Comparison of ENCODE assay signal across 8 cellular contexts in the genomic region with DNA sequence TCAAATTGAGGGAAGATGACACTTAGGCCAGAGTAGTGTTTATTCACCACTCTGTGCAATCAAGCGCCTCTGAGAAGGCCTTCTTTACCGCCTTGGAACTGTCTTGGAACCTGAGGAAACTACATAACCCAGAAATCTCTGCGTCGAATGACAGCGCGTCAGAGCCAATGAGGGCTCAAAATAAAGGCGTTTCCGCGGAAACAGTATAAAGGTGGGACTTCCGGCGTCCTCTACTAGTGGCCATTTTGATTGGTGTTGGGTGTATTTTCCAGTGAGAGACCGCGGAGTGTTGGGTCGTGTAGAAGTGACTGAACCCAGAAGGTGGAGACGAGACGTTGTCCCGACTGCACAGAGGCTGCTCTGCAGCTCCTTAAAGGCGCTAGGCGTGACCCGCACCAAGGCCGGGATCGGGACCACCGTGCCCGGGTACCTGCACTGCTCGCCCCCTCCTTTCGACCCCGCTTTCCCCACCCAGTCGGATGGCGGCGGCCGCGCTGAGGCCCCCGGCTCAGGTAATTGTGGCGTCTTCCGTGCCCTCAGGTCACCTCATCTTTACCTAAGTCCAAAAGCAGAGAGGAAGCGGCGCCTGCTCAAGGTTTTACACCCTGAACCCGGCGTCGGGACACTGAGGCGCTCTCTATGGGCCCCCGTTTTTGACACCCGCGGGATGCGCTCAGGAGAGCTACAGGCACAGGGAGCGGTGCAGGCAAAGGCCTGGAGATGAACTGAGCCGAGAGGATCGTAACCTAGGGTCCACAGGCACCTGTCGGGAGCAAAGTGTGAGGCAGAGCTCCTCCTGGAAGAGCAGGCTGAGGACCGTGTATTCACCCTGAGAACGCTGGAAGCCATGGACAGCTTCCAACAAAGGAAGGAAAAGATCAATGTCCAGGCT. TPM values are rescaled to one million over a fixed set of nuclear protein-coding genes. Genes with fewer than 3 reads are reported as not detected.
A peak's percentile ranks its signal among the peaks of the same experiment; 100 is the strongest.
DNase-seq lines count a peak whose midpoint lies in the region; ATAC-seq and TF ChIP-seq lines count a peak whose summit lies in the region.

A gene (plus strand): TSS at position 236 of the 892 bp plus-strand sequence. CDS start 244 bp downstream, at position 480.

- TF ChIP-seq CTCF in lower lobe of right lung (IDR thresholded peaks at IDR 0.05), result no peak

- peaks cover 18% of the 10 kb centered on the region for H3K4me1 ChIP-seq in CD4-positive, alpha-beta memory T cell (ENCODE audit: insufficient read depth, low read length)
- peaks cover 16% of the 10 kb centered on the region for H3K4me1 ChIP-seq in lower lobe of right lung

- H3K9me3 Mint-ChIP-seq in CD4-positive, alpha-beta memory T cell, result peaks cover 0 to 53% (median 46%) of the 10 kb centered on the region in 8 donors
- H3K9me3 Mint-ChIP-seq in activated CD4-positive, alpha-beta memory T cell treated with anti-CD3 and anti-CD28 coated beads for 36 hours, result peaks cover 39% of the 10 kb centered on the region

- H3K36me3 ChIP-seq in CD4-positive, alpha-beta memory T cell (ENCODE audit: insufficient read depth, low read length), result peaks cover 28% of the 10 kb centered on the region
- peaks cover 22% of the 10 kb centered on the region for H3K36me3 ChIP-seq in lower lobe of right lung

- H3K27ac ChIP-seq in CD4-positive, alpha-beta memory T cell (ENCODE audit: low read depth, low read length), result peak within 1 kb of the TSS; percentile 77
- H3K27ac ChIP-seq in lower lobe of right lung, result peak within 1 kb of the TSS; percentile 90

- CTCF ChIA-PET in CD4-positive, alpha-beta memory T cell (lab: Charles Lee; ENCODE audit: partially characterized antibody), result no interaction called here
- CTCF ChIA-PET in activated CD4-positive, alpha-beta memory T cell treated with anti-CD3 and anti-CD28 coated beads for 36 hours (lab: Charles Lee), result no interaction called here

- H3K4me1 Mint-ChIP-seq in CD4-positive, alpha-beta memory T cell, result peaks cover 13 to 37% (median 27%) of the 10 kb centered on the region in 4 donors
- H3K4me1 Mint-ChIP-seq in activated CD4-positive, alpha-beta memory T cell treated with anti-CD3 and anti-CD28 coated beads for 36 hours (ENCODE audit: low read depth), result peaks cover 13% of the 10 kb centered on the region

- H3K9me3 ChIP-seq in CD4-positive, alpha-beta memory T cell (ENCODE audit: control insufficient read depth in 1 of 2, low read length in 2 of 2), result peaks cover 0 to 32% of the 10 kb centered on the region in 2 donors
- peaks cover 39% of the 10 kb centered on the region for H3K9me3 ChIP-seq in lower lobe of right lung

- H3K27me3 ChIP-seq in CD4-positive, alpha-beta memory T cell (ENCODE audit: insufficient read depth, low read length), result no peaks in the 10 kb centered on the region
- H3K27me3 ChIP-seq in lower lobe of right lung (ENCODE audit: low read depth), result no peaks in the 10 kb centered on the region

- intact Hi-C loops in CD4-positive, alpha-beta memory T cell (cut with micrococcal nuclease), result loop anchor here (1.0 to 10.0 kb wide), 8 partner anchors 20 to 312 kb away; a partner anchor contains a TSS
- intact Hi-C loops in activated CD4-positive, alpha-beta memory T cell treated with anti-CD3 and anti-CD28 coated beads for 36 hours (cut with micrococcal nuclease), result loop anchor here (1.0 to 2.0 kb wide), 5 partner anchors 20 to 408 kb away; a partner anchor contains a TSS
- intact Hi-C loops in lower lobe of right lung (cut with DNase I), result no loop called here

- peak within 1 kb of the TSS; percentile 76 to 98 (median 94) for H3K27ac Mint-ChIP-seq in CD4-positive, alpha-beta memory T cell
- peak within 1 kb of the TSS; percentile 86 for H3K27ac Mint-ChIP-seq in activated CD4-positive, alpha-beta memory T cell treated with anti-CD3 and anti-CD28 coated beads for 36 hours

- H3K36me3 Mint-ChIP-seq in CD4-positive, alpha-beta memory T cell, result peaks cover 46 to 47% of the 10 kb centered on the region in 2 donors
- peaks cover 49% of the 10 kb centered on the region for H3K36me3 Mint-ChIP-seq in activated CD4-positive, alpha-beta memory T cell treated with anti-CD3 and anti-CD28 coated beads for 36 hours

- H3K4me3 ChIP-seq in CD4-positive, alpha-beta memory T cell (ENCODE audit: low read length in 2 of 2), result peak within 1 kb of the TSS; percentile 78 to 87
- peak within 1 kb of the TSS; percentile 99 for H3K4me3 ChIP-seq in lower lobe of right lung

- peak; percentile 84 to 90 (median 87) for DNase-seq in CD4-positive, alpha-beta memory T cell
- DNase-seq in NCI-H774 (lab: John Stamatoyannopoulos, UW), result peak; percentile 86
- DNase-seq in activated CD4-positive, alpha-beta memory T cell treated with anti-CD3 and anti-CD28 coated beads for 36 hours, result peak; percentile 89
- DNase-seq in effector CD4-positive, alpha-beta T cell, result peak; percentile 72
- DNase-seq in lower lobe of right lung, result peak; percentile 85
- DNase-seq in stimulated activated CD4-positive, alpha-beta T cell treated with anti-CD3 and anti-CD28 coated beads, TNF-alpha, amount 100 ng/mL, for 1 hour (ENCODE audit: low read depth in 3 of 3, low spot score in 1 of 3), result peak; percentile 51 to 65 (median 59)

- ATAC-seq in GM19438 (IDR thresholded peaks at IDR 0.05; ENCODE audit: low read depth, unreplicated experiment) (peak; percentile 98), HG03571 (IDR thresholded peaks at IDR 0.05; ENCODE audit: unreplicated experiment) (peak; percentile 95), lower lobe of right lung (peak; percentile 98 to 99)

- H3K27me3 Mint-ChIP-seq in CD4-positive, alpha-beta memory T cell, result no peaks in the 10 kb centered on the region
- H3K27me3 Mint-ChIP-seq in activated CD4-positive, alpha-beta memory T cell treated with anti-CD3 and anti-CD28 coated beads for 36 hours, result no peaks in the 10 kb centered on the region

- H3K4me3 Mint-ChIP-seq in CD4-positive, alpha-beta memory T cell, result peak within 1 kb of the TSS; percentile 87 to 99 (median 94)
- H3K4me3 Mint-ChIP-seq in activated CD4-positive, alpha-beta memory T cell treated with anti-CD3 and anti-CD28 coated beads for 36 hours, result peak within 1 kb of the TSS; percentile 94

- POLR2A ChIA-PET in CD4-positive, alpha-beta memory T cell (lab: Charles Lee; ENCODE audit: partially characterized antibody), result interaction anchor here (0.9 to 2.8 kb wide), 12 partner anchors 19 to 404 kb away, joined by 3 to 22 read pairs (median 4); a partner anchor contains a TSS
- POLR2A ChIA-PET in activated CD4-positive, alpha-beta memory T cell treated with anti-CD3 and anti-CD28 coated beads for 36 hours (lab: Charles Lee), result no interaction called here

RNA-seq across cellular contexts. Expression of the gene that starts here (rescaled TPM):
- 10 to 100 TPM; 38.9 to 40.9 TPM for total RNA-seq in CD4-positive, alpha-beta memory T cell
- 1 to 10 TPM; 3.3 to 5.7 TPM for polyA plus RNA-seq in CD4-positive, alpha-beta memory T cell
- 1 to 10 TPM; 7.8 to 8.3 TPM for total RNA-seq in activated CD4-positive, alpha-beta memory T cell treated with anti-CD3 and anti-CD28 coated beads for 36 hours
- 16.2 TPM for total RNA-seq in lower lobe of right lung

Comparison
In these comparisons a context has a peak if more than half of its experiments do, and no peak if none do; other contexts are left out.
1. Peak in every context shown above with its lines: DNase-seq, ATAC-seq, H3K4me3 ChIP-seq and H3K27ac ChIP-seq.